Comparison of ENCODE assay signal across 1 cellular context in the genomic region with DNA sequence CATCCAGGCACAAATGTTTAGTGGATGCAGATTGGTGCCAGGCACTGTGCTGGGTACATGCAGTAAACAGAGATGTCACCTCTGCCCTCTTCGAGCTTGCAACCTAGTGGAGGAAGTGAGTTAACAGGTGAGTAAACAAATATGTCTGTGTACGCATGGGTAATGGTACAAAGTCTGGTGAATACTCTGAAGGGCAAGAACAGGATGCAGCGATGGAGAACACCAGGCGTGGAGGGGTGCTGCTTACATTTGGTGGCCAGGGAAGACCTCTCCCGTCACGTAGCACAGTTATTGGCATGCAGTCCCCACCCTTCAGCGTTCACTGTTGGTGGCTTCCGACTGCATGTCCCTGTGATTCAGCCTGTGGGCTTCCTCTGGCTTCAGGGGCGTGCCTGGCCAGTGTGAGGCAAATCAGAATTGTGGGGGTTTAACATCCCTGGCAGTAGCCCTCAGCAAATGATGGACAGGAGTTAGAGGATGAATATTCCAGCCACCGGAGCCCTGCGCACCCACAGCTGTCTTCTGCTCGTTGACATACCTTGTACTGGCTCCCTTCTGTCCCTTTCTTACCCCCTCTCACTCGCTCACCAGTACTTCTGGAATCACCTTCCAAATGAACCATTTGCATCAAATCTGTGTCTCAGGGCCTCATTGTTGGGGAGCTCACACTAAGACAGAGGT.
TF ChIP-seq lines count a peak whose summit lies in the region.

No MANE protein-coding gene starts in this region.

TF ChIP-seq in HCT116, 20 proteins besides CTCF, POLR2A, EP300 and RAD21 (continued from another document):
- TF ChIP-seq, protein P1, sequence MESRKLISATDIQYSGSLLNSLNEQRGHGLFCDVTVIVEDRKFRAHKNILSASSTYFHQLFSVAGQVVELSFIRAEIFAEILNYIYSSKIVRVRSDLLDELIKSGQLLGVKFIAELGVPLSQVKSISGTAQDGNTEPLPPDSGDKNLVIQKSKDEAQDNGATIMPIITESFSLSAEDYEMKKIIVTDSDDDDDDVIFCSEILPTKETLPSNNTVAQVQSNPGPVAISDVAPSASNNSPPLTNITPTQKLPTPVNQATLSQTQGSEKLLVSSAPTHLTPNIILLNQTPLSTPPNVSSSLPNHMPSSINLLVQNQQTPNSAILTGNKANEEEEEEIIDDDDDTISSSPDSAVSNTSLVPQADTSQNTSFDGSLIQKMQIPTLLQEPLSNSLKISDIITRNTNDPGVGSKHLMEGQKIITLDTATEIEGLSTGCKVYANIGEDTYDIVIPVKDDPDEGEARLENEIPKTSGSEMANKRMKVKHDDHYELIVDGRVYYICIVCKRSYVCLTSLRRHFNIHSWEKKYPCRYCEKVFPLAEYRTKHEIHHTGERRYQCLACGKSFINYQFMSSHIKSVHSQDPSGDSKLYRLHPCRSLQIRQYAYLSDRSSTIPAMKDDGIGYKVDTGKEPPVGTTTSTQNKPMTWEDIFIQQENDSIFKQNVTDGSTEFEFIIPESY (IDR thresholded peaks at IDR 0.05; ENCODE audit: extremely low read depth, insufficient replicate concordance, low read length): no peak
- TF ChIP-seq, protein P2, sequence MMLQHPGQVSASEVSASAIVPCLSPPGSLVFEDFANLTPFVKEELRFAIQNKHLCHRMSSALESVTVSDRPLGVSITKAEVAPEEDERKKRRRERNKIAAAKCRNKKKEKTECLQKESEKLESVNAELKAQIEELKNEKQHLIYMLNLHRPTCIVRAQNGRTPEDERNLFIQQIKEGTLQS (IDR thresholded peaks at IDR 0.05): no peak
- TF ChIP-seq ELF1 (IDR thresholded peaks at IDR 0.05; ENCODE audit: borderline replicate concordance, low read depth): no peak
- TF ChIP-seq POLR2AphosphoS5 (IDR thresholded peaks at IDR 0.05; ENCODE audit: low read depth, low read length): no peak
- no peak for TF ChIP-seq CBX3 (IDR thresholded peaks at IDR 0.05; ENCODE audit: low read depth)
- TF ChIP-seq, protein P3, sequence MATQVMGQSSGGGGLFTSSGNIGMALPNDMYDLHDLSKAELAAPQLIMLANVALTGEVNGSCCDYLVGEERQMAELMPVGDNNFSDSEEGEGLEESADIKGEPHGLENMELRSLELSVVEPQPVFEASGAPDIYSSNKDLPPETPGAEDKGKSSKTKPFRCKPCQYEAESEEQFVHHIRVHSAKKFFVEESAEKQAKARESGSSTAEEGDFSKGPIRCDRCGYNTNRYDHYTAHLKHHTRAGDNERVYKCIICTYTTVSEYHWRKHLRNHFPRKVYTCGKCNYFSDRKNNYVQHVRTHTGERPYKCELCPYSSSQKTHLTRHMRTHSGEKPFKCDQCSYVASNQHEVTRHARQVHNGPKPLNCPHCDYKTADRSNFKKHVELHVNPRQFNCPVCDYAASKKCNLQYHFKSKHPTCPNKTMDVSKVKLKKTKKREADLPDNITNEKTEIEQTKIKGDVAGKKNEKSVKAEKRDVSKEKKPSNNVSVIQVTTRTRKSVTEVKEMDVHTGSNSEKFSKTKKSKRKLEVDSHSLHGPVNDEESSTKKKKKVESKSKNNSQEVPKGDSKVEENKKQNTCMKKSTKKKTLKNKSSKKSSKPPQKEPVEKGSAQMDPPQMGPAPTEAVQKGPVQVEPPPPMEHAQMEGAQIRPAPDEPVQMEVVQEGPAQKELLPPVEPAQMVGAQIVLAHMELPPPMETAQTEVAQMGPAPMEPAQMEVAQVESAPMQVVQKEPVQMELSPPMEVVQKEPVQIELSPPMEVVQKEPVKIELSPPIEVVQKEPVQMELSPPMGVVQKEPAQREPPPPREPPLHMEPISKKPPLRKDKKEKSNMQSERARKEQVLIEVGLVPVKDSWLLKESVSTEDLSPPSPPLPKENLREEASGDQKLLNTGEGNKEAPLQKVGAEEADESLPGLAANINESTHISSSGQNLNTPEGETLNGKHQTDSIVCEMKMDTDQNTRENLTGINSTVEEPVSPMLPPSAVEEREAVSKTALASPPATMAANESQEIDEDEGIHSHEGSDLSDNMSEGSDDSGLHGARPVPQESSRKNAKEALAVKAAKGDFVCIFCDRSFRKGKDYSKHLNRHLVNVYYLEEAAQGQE (IDR thresholded peaks at IDR 0.05; ENCODE audit: low read depth): no peak
- no peak for TF ChIP-seq FOSL1 (IDR thresholded peaks at IDR 0.05; ENCODE audit: low read depth)
- no peak for TF ChIP-seq SRF (IDR thresholded peaks at IDR 0.05; ENCODE audit: low read depth)
- TF ChIP-seq EGR1 (IDR thresholded peaks at IDR 0.05; ENCODE audit: low read depth): no peak
- no peak for TF ChIP-seq SIN3A (IDR thresholded peaks at IDR 0.05; ENCODE audit: low read depth)
- no peak for TF ChIP-seq SP1 (IDR thresholded peaks at IDR 0.05; ENCODE audit: low read depth)
- TF ChIP-seq EZH2phosphoT487 (IDR thresholded peaks at IDR 0.05; ENCODE audit: borderline replicate concordance): no peak
